In the genomic region with DNA sequence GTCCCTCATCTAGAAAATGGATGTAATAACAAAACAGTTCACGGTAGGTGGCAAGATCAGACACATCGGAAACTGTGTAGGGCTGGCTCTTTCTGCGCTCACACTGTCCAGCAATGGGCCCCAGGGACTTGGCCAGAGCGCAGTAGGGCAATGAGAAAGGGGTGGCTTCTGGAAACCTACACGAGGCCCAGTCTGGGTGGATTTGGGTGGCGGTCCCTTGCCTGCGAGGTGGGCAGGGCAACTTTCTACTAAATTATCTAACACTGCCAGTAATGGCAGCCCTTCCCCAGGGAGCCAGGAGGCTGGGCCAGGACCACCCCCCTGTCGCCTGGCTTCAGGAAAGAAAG, we compare ENCODE assay signal across 9 cellular contexts. TPM values are rescaled to one million over a fixed set of nuclear protein-coding genes. Genes with fewer than 3 reads are reported as not detected.
DNase-seq lines count a peak whose midpoint lies in the region; ATAC-seq and TF ChIP-seq lines count a peak whose summit lies in the region.
"Had no signal": no experiment of that assay in that cellular context is flagged by ENCODE, and none has a peak within 500 bp of the region (broad histone marks: within the 10 kb centered on the region; RNA-seq: fewer than 3 reads in every experiment).

No MANE protein-coding gene starts in this region.

- H3K9me3 ChIP-seq in RWPE2 (ENCODE audit: severe bottlenecking) (no peaks in the 10 kb centered on the region), esophagus squamous epithelium (no peaks in the 10 kb centered on the region), gastrocnemius medialis (no peaks in the 10 kb centered on the region)

- H3K4me3 Mint-ChIP-seq in GM23338 = peak overlapping the region; percentile 80

- peak overlapping the region; percentile 90 for H3K4me2 ChIP-seq in GM23338

- H3K27ac ChIP-seq in GM23338 (ENCODE audit: low read depth) = 0 out of 2 replicates have a peak overlapping the region, but pooled peaks have one; percentile 78
- H3K27ac ChIP-seq in RWPE2 (ENCODE audit: poor library complexity, severe bottlenecking) = peak overlapping the region; percentile 60
- H3K27ac ChIP-seq in esophagus squamous epithelium = peak overlapping the region; percentile 83 to 95 (median 92)
- peak overlapping the region; percentile 85 to 98 (median 88) for H3K27ac ChIP-seq in gastrocnemius medialis

- 62 to 78% methylated on average over 3 to 7 of the region's 8 CpGs for WGBS in esophagus squamous epithelium, 2 donors

- in situ Hi-C loops in gastrocnemius medialis (cut with MboI; ENCODE audit: low sequenced_read_pairs in 4 of 4) = loop anchor here in 2 of 4 donors (10.0 kb wide), 1 partner anchor 56 kb away; no protein-coding TSS in a partner anchor

- H3K36me3 Mint-ChIP-seq in GM23338 (ENCODE audit: low read depth) = no peaks in the 10 kb centered on the region

- H3K4me3 ChIP-seq in GM23338 (peak overlapping the region; percentile 86), RWPE2 (ENCODE audit: severe bottlenecking) (no peak overlapping the region), esophagus squamous epithelium (peak overlapping the region in 3 of 4 donors; percentile 75 to 96 (median 86)), gastrocnemius medialis (peak overlapping the region in 3 of 4 donors; percentile 66 to 74 (median 66))

- peaks cover 29% of the 10 kb centered on the region for H3K79me2 ChIP-seq in GM23338 (replicated peaks; ENCODE audit: insufficient read depth)

- H3K27ac Mint-ChIP-seq in GM23338 = no peak overlapping the region

- ATAC-seq in GM23338 (no peak), RWPE2 (ENCODE audit: low read depth) (no peak), gastrocnemius medialis (no peak), HG02763 (IDR thresholded peaks at IDR 0.05; ENCODE audit: unreplicated experiment) (no peak)

- no peak for TF ChIP-seq POLR2A in esophagus squamous epithelium (IDR thresholded peaks at IDR 0.05)
- no peak for TF ChIP-seq POLR2A in gastrocnemius medialis (IDR thresholded peaks at IDR 0.05)

- TF ChIP-seq CTCF in GM23338 (conservative IDR thresholded peaks at IDR 0.05; ENCODE audit: low read depth in 2 of 2) = no peak
- no peak for TF ChIP-seq CTCF in RWPE2 (IDR thresholded peaks at IDR 0.05; ENCODE audit: poor library complexity, severe bottlenecking)
- TF ChIP-seq CTCF in esophagus squamous epithelium (IDR thresholded peaks at IDR 0.05) = no peak
- no peak for TF ChIP-seq CTCF in gastrocnemius medialis (IDR thresholded peaks at IDR 0.05 in 4 of 5, conservative IDR thresholded peaks at IDR 0.05 in 1 of 5)

- H4K20me1 ChIP-seq in GM23338 (replicated peaks; ENCODE audit: insufficient read depth) = peaks cover 20% of the 10 kb centered on the region

- H3K27me3 ChIP-seq in GM23338 (ENCODE audit: insufficient read depth) = peaks cover 5% of the 10 kb centered on the region; the same call in 1 of the 2 replicates
- H3K27me3 ChIP-seq in RWPE2 (ENCODE audit: insufficient read depth, poor library complexity, severe bottlenecking) = no peaks in the 10 kb centered on the region
- no peaks in the 10 kb centered on the region for H3K27me3 ChIP-seq in esophagus squamous epithelium
- no peaks in the 10 kb centered on the region for H3K27me3 ChIP-seq in gastrocnemius medialis

- DNase-seq in GM23338 (ENCODE audit: low spot score) = no peak
- DNase-seq in RWPE2 (ENCODE audit: low spot score) = no peak
- DNase-seq in esophagus squamous epithelium (lab: John Stamatoyannopoulos, UW) = no peak
- DNase-seq in gastrocnemius medialis = peak in 1 of 2 donors; percentile 16
- no peak for DNase-seq in NCI-H1092 (lab: John Stamatoyannopoulos, UW)
- no peak for DNase-seq in NCI-H1092 treated with DMSO at 0.1 percent for 48 hours (lab: John Stamatoyannopoulos, UW)
- DNase-seq in activated CD4-positive, alpha-beta T cell treated with anti-CD3 and anti-CD28 coated beads for 1 hour = no peak
- DNase-seq: NCI-H1436 had no signal

- H3K27me3 Mint-ChIP-seq in GM23338 (ENCODE audit: insufficient read depth, low read depth, poor library complexity) = peaks cover 29% of the 10 kb centered on the region

- no peaks in the 10 kb centered on the region for H3K9me2 ChIP-seq in GM23338 (ENCODE audit: insufficient read depth)

- H3K9me3 Mint-ChIP-seq in GM23338 = no peaks in the 10 kb centered on the region

- H3K36me3 ChIP-seq in GM23338 (ENCODE audit: insufficient read depth) (no peaks in the 10 kb centered on the region), RWPE2 (ENCODE audit: low read depth) (peaks cover 5% of the 10 kb centered on the region; the same call in 1 of the 2 replicates), esophagus squamous epithelium (no peaks in the 10 kb centered on the region), gastrocnemius medialis (no peaks in the 10 kb centered on the region)

- intact Hi-C loops in esophagus squamous epithelium (cut with DNase I) (no loop called here), gastrocnemius medialis (cut with DNase I; ENCODE audit: low total_unique reads) (no loop called here)

- peak overlapping the region; percentile 99 for H2AFZ ChIP-seq in GM23338

- H3K4me1 ChIP-seq in GM23338 (ENCODE audit: insufficient read depth) = peaks cover 28% of the 10 kb centered on the region
- H3K4me1 ChIP-seq in RWPE2 (ENCODE audit: insufficient read depth, poor library complexity, severe bottlenecking) = peaks cover 44% of the 10 kb centered on the region
- H3K4me1 ChIP-seq in esophagus squamous epithelium = peaks cover 51 to 93% (median 71%) of the 10 kb centered on the region in 3 donors
- H3K4me1 ChIP-seq in gastrocnemius medialis = peaks cover 36 to 44% of the 10 kb centered on the region in 2 donors

- peaks cover 17% of the 10 kb centered on the region for H3F3A ChIP-seq in GM23338 (replicated peaks; ENCODE audit: low read depth)

- H3K4me1 Mint-ChIP-seq in GM23338 = peaks cover 42% of the 10 kb centered on the region

TF ChIP-seq in GM23338, 12 proteins besides CTCF, POLR2A, EP300 and RAD21:
- TF ChIP-seq ETS1 (IDR thresholded peaks at IDR 0.05) = no peak

RNA-seq across cellular contexts. Expression of gene TNK2, which starts 2.1 kb away (rescaled TPM):
- 17.4 and 22.5 TPM in 2 replicates for total RNA-seq in GM23338 (2014; rRNA removed; shearing (Covaris generic))
- polyA plus RNA-seq in GM23338 (2016; fragmentation: Nextera tagmentation; extraction: Ambion mirVana) = 9.6 and 10.0 TPM in 2 replicates
- total RNA-seq in esophagus squamous epithelium = 10 to 100 TPM; 18.4 to 45.7 (median 42.8) TPM
- 10 to 100 TPM; 40.5 to 54.0 (median 49.3) TPM for total RNA-seq in gastrocnemius medialis
